ENCODE assay signal across 18 cellular contexts in the genomic region with DNA sequence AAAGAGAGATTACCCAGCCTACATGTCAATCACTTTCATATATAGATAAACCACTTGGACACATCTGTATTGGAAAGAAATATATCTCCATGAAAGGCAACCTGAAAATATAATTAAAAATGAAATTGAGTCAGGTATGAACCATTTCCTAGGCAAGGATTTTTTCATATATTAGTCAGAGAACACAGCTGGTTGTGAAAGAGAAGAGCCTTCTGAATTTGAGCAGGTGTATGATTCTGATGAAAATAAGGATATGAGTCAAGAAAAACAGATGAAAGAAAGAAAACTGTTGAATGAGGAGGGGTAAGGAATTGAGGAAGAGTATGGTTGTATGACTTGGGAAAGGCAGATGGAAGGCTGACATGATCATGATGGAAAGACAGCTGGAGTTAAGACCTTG.
DNase-seq lines count a peak whose midpoint lies in the region; FAIRE-seq and TF ChIP-seq lines count a peak whose summit lies in the region.
"Had no signal": no experiment of that assay in that cellular context is flagged by ENCODE, and none has a peak within 500 bp of the region (broad histone marks: within the 10 kb centered on the region; RNA-seq: fewer than 3 reads in every experiment).

No MANE protein-coding gene starts in this region.

- peaks cover 25% of the 10 kb centered on the region for H3K4me1 ChIP-seq in endothelial cell of umbilical vein (ENCODE audit: control insufficient read depth, extremely low read depth, insufficient read depth, low read length)
- H3K4me1 ChIP-seq in CD4-positive, alpha-beta memory T cell (ENCODE audit: insufficient read depth, low read length) = no peaks in the 10 kb centered on the region
- H3K4me1 ChIP-seq in CD8-positive, alpha-beta memory T cell (ENCODE audit: insufficient read depth, low read length) = no peaks in the 10 kb centered on the region

- no peak overlapping the region for H3K4me3 Mint-ChIP-seq in CD4-positive, alpha-beta memory T cell
- no peak overlapping the region for H3K4me3 Mint-ChIP-seq in CD8-positive, alpha-beta memory T cell
- H3K4me3 Mint-ChIP-seq: H9 had no signal

- no peak overlapping the region for H3K27ac ChIP-seq in RWPE1
- peak overlapping the region; percentile 57 for H3K27ac ChIP-seq in endothelial cell of umbilical vein (ENCODE audit: insufficient read depth, low read depth, low read length)
- no peak overlapping the region for H3K27ac ChIP-seq in CD4-positive, alpha-beta memory T cell (ENCODE audit: low read depth, low read length)
- H3K27ac ChIP-seq in CD8-positive, alpha-beta memory T cell (ENCODE audit: low read depth, low read length) = no peak overlapping the region
- H3K27ac ChIP-seq: BLaER1 had no signal

- no peak overlapping the region for H2AFZ ChIP-seq in endothelial cell of umbilical vein (ENCODE audit: low read depth, low read length)

- no peaks in the 10 kb centered on the region for H3K36me3 Mint-ChIP-seq in CD4-positive, alpha-beta memory T cell
- no peaks in the 10 kb centered on the region for H3K36me3 Mint-ChIP-seq in CD8-positive, alpha-beta memory T cell

- peaks cover 3% of the 10 kb centered on the region for H3K9me3 ChIP-seq in endothelial cell of umbilical vein (replicated peaks; ENCODE audit: control insufficient read depth, insufficient read depth, low read length)
- no peaks in the 10 kb centered on the region for H3K9me3 ChIP-seq in CD4-positive, alpha-beta memory T cell (ENCODE audit: control insufficient read depth in 1 of 2, low read length in 2 of 2)
- no peaks in the 10 kb centered on the region for H3K9me3 ChIP-seq in CD8-positive, alpha-beta memory T cell (ENCODE audit: low read length)

- TF ChIP-seq POLR2A in endothelial cell of umbilical vein (IDR thresholded peaks at IDR 0.05; ENCODE audit: low read depth, low read length) = no peak

- no peak overlapping the region for H3K4me2 ChIP-seq in endothelial cell of umbilical vein (ENCODE audit: insufficient read depth, low read length)
- H3K4me2 ChIP-seq: BLaER1 had no signal

- intact Hi-C loops in endothelial cell of umbilical vein (cut with micrococcal nuclease) = loop anchor here (2.0 kb wide), 2 partner anchors 40 to 426 kb away; no protein-coding TSS in a partner anchor
- intact Hi-C loops in CD4-positive, alpha-beta memory T cell (cut with micrococcal nuclease) = no loop called here

- H3K27me3 ChIP-seq in endothelial cell of umbilical vein (ENCODE audit: control insufficient read depth in 2 of 2, insufficient read depth in 2 of 2, low read length in 2 of 2) = no peaks in the 10 kb centered on the region
- no peaks in the 10 kb centered on the region for H3K27me3 ChIP-seq in CD4-positive, alpha-beta memory T cell (ENCODE audit: insufficient read depth, low read length)
- H3K27me3 ChIP-seq in CD8-positive, alpha-beta memory T cell (ENCODE audit: insufficient read depth, low read length, poor library complexity, severe bottlenecking) = no peaks in the 10 kb centered on the region
- H3K27me3 ChIP-seq: BLaER1 had no signal

- no peak for TF ChIP-seq CTCF in RWPE1 (conservative IDR thresholded peaks at IDR 0.05; ENCODE audit: low read depth)
- no peak for TF ChIP-seq CTCF in endothelial cell of umbilical vein (IDR thresholded peaks at IDR 0.05; ENCODE audit: extremely low read depth in 1 of 2, insufficient read depth in 1 of 2, low read depth in 1 of 2, low read length in 2 of 2)

- POLR2A ChIA-PET in RWPE1 (lab: Yijun Ruan, JAX; ENCODE audit: low non-redundant PET) = no interaction called here
- POLR2A ChIA-PET in endothelial cell of umbilical vein (lab: Charles Lee) = no interaction called here
- POLR2A ChIA-PET in CD4-positive, alpha-beta memory T cell (lab: Charles Lee; ENCODE audit: partially characterized antibody) = no interaction called here
- POLR2A ChIA-PET in CD8-positive, alpha-beta memory T cell (lab: Charles Lee) = no interaction called here

- no peak overlapping the region for H3K9ac ChIP-seq in endothelial cell of umbilical vein (replicated peaks; ENCODE audit: extremely low read depth, insufficient read depth, low read length)
- H3K9ac ChIP-seq: BLaER1 had no signal

- no peak for FAIRE-seq in endothelial cell of umbilical vein (lab: Jason Lieb, UNC)
- FAIRE-seq: G401.6, GM12891, HepG2, HTR-8/SVneo had no signal

- no peaks in the 10 kb centered on the region for H3K79me2 ChIP-seq in endothelial cell of umbilical vein (ENCODE audit: control insufficient read depth, insufficient read depth, low read length)

- DNase-seq in ELR (ENCODE audit: low read depth) (peak; percentile 66), RWPE1 (ENCODE audit: low spot score) (peak; percentile 28), endothelial cell of umbilical vein (ENCODE audit: low read depth, low spot score) (peak; percentile 24), kidney tubule cell (ENCODE audit: low spot score) (peak; percentile 58), NCI-H1930 (lab: John Stamatoyannopoulos, UW) (no peak)
- no peak for DNase-seq in CD4-positive, alpha-beta memory T cell
- no peak for DNase-seq in CD8-positive, alpha-beta memory T cell
- DNase-seq: 8988T, AML-193, Calu3, DMS79, GOT3, H9 had no signal

- H3K36me3 ChIP-seq in endothelial cell of umbilical vein (ENCODE audit: control insufficient read depth in 2 of 2, extremely low read depth in 1 of 2, insufficient read depth in 2 of 2, low read length in 2 of 2) = no peaks in the 10 kb centered on the region
- H3K36me3 ChIP-seq in CD4-positive, alpha-beta memory T cell (ENCODE audit: insufficient read depth, low read length) = no peaks in the 10 kb centered on the region
- H3K36me3 ChIP-seq in CD8-positive, alpha-beta memory T cell (ENCODE audit: insufficient read depth, low read length) = no peaks in the 10 kb centered on the region
- H3K36me3 ChIP-seq: BLaER1 had no signal

- no peak overlapping the region for H3K4me3 ChIP-seq in endothelial cell of umbilical vein (replicated peaks in 1 of 3; ENCODE audit: insufficient read depth in 1 of 3, low read depth in 1 of 3, low read length in 3 of 3)
- H3K4me3 ChIP-seq in CD4-positive, alpha-beta memory T cell (ENCODE audit: low read length in 2 of 2) = no peak overlapping the region
- no peak overlapping the region for H3K4me3 ChIP-seq in CD8-positive, alpha-beta memory T cell (ENCODE audit: low read length)
- H3K4me3 ChIP-seq: BLaER1 had no signal

- dilution Hi-C loops in endothelial cell of umbilical vein (cut with MboI; ENCODE audit: extremely low pct_ligation_motif_present, low sequenced_read_pairs) = no loop called here

- H3K9me3 Mint-ChIP-seq in CD4-positive, alpha-beta memory T cell = peaks cover 0 to 11% (median 5%) of the 10 kb centered on the region in 8 donors
- H3K9me3 Mint-ChIP-seq in CD8-positive, alpha-beta memory T cell = peaks cover 2 to 29% (median 9%) of the 10 kb centered on the region in 5 donors

- H3K27me3 Mint-ChIP-seq in CD4-positive, alpha-beta memory T cell = no peaks in the 10 kb centered on the region
- H3K27me3 Mint-ChIP-seq in CD8-positive, alpha-beta memory T cell = no peaks in the 10 kb centered on the region

- H4K20me1 ChIP-seq in endothelial cell of umbilical vein (replicated peaks; ENCODE audit: control insufficient read depth, extremely low read depth, insufficient read depth, low read length) = no peaks in the 10 kb centered on the region
- H4K20me1 ChIP-seq: BLaER1 had no signal

- CTCF ChIA-PET in RWPE1 (lab: Yijun Ruan, JAX) = interaction anchor here (0.5 to 0.7 kb wide), 2 partner anchors 168 to 192 kb away, joined by 3 read pairs; no protein-coding TSS in a partner anchor
- CTCF ChIA-PET in endothelial cell of umbilical vein (lab: Charles Lee) = interaction anchor here (1.2 kb wide), 1 partner anchor 9 kb away, joined by 3 read pairs; no protein-coding TSS in a partner anchor
- CTCF ChIA-PET in CD4-positive, alpha-beta memory T cell (lab: Charles Lee; ENCODE audit: partially characterized antibody) = no interaction called here
- CTCF ChIA-PET in CD8-positive, alpha-beta memory T cell (lab: Charles Lee) = no interaction called here

- H3K9me1 ChIP-seq in endothelial cell of umbilical vein (replicated peaks; ENCODE audit: control insufficient read depth, extremely low read depth, insufficient read depth, low read length) = no peaks in the 10 kb centered on the region

- no TSS peak for BruUV-seq in endothelial cell of umbilical vein (replicated peaks; lab: Mats Ljungman, UMichigan)

- no peaks in the 10 kb centered on the region for H3K4me1 Mint-ChIP-seq in CD4-positive, alpha-beta memory T cell
- no peaks in the 10 kb centered on the region for H3K4me1 Mint-ChIP-seq in CD8-positive, alpha-beta memory T cell

- no peak overlapping the region for H3K27ac Mint-ChIP-seq in CD4-positive, alpha-beta memory T cell
- no peak overlapping the region for H3K27ac Mint-ChIP-seq in CD8-positive, alpha-beta memory T cell
- H3K27ac Mint-ChIP-seq: H9 had no signal

TF ChIP-seq in endothelial cell of umbilical vein, 7 proteins besides CTCF, POLR2A, EP300 and RAD21:
- TF ChIP-seq MYC (IDR thresholded peaks at IDR 0.05; ENCODE audit: low read depth, low read length) (no peak), POLR2AphosphoS5 (IDR thresholded peaks at IDR 0.05; ENCODE audit: insufficient read depth, low read depth, low read length) (no peak), EZH2 (IDR thresholded peaks at IDR 0.05; ENCODE audit: borderline replicate concordance, low read depth, low read length, severe bottlenecking) (no peak), GATA2 (IDR thresholded peaks at IDR 0.05; ENCODE audit: insufficient read depth, insufficient read length, low read depth, low read length) (peak; percentile 31), FOS (IDR thresholded peaks at IDR 0.05; ENCODE audit: borderline replicate concordance, insufficient read depth, low read length) (peak; percentile 79)
- TF ChIP-seq, protein P1, sequence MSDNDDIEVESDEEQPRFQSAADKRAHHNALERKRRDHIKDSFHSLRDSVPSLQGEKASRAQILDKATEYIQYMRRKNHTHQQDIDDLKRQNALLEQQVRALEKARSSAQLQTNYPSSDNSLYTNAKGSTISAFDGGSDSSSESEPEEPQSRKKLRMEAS (IDR thresholded peaks at IDR 0.05; ENCODE audit: insufficient read depth, insufficient read length) = no peak

Comparison
In these comparisons a context has a peak if more than half of its experiments do, and no peak if none do; other contexts are left out.
1. DNase-seq: peak in ELR (single experiment), RWPE1 (single experiment), endothelial cell of umbilical vein (single experiment) and kidney tubule cell (single experiment); none in NCI-H1930 (0 of 2), CD4-positive, alpha-beta memory T cell (0 of 5) and CD8-positive, alpha-beta memory T cell (0 of 5).
2. CTCF ChIA-PET loops: an anchor here in RWPE1 (0.5 to 0.7 kb wide) and endothelial cell of umbilical vein (1.2 kb wide); none called in CD4-positive, alpha-beta memory T cell and CD8-positive, alpha-beta memory T cell.